Comparison of ENCODE assay signal across 1 cellular context in genomic region chr16:29288711-29289523, GRCh38.
TF ChIP-seq lines count a peak whose summit lies in the region.

No MANE protein-coding gene starts in this region.

TF ChIP-seq in HEK293, 187 proteins besides CTCF, POLR2A, EP300 and RAD21 (continued from another document):
- TF ChIP-seq ZEB2 (tag by site-specific recombination; IDR thresholded peaks at IDR 0.05) = 0 out of 2 replicates have a peak, but pooled peaks have one; percentile 32
- TF ChIP-seq ZNF843 (tag by site-specific recombination; IDR thresholded peaks at IDR 0.05) = peak; percentile 41; the same call in 1 of the 2 replicates
- TF ChIP-seq GLIS2 (tag by site-specific recombination; IDR thresholded peaks at IDR 0.05) = 0 out of 2 replicates have a peak, but pooled peaks have one; percentile 55
- 0 out of 2 replicates have a peak, but pooled peaks have one; percentile 31 for TF ChIP-seq TCF7L2 (IDR thresholded peaks at IDR 0.05; ENCODE audit: borderline replicate concordance, low read depth, low read length)
